2 cellular contexts compared by ENCODE assay signal in the genomic region with DNA sequence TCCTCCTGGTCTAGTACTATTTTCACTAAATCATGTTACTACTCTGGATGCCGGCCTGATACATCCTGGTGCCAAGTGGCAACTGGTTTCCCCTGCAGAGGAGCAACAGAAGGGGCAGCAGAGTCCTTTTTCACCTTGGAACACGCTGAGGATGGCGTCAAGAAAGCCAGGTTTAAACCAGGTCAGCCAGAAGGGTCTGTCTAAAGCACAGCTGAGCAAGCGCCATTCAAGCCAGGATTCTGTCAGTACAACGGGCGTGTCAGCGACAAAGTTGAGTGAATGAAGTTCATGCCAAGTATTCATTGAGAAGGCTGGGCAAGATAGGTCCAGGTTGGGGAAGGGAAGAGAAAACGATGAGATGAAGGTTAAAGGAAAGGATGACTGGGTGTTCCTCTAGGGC.
TF ChIP-seq lines count a peak whose summit lies in the region.

No MANE protein-coding gene starts in this region.

TF ChIP-seq in SK-N-SH, 30 proteins besides CTCF, POLR2A, EP300 and RAD21 (continued from another document):
- TF ChIP-seq NFIC (IDR thresholded peaks at IDR 0.05; ENCODE audit: borderline replicate concordance) (no peak), REST (IDR thresholded peaks at IDR 0.05; ENCODE audit: low read depth, low read length) (no peak), RFX5 (IDR thresholded peaks at IDR 0.05; ENCODE audit: low read length) (no peak), ELF1 (IDR thresholded peaks at IDR 0.05) (no peak)
- TF ChIP-seq, protein P1, sequence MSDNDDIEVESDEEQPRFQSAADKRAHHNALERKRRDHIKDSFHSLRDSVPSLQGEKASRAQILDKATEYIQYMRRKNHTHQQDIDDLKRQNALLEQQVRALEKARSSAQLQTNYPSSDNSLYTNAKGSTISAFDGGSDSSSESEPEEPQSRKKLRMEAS (IDR thresholded peaks at IDR 0.05; ENCODE audit: low read depth) = no peak
TF ChIP-seq in SK-N-SH: peak in this region for 0.

TF ChIP-seq in SK-N-SH treated with all-trans-retinoic acid at 6 μM for 48 hours, 23 proteins besides CTCF, POLR2A, EP300 and RAD21 (continued from another document):
- TF ChIP-seq PATZ1 (CRISPR knock-in tag; IDR thresholded peaks at IDR 0.05; ENCODE audit: borderline replicate concordance) = no peak
- TF ChIP-seq ZNF565 (CRISPR knock-in tag; conservative IDR thresholded peaks at IDR 0.05; ENCODE audit: low read depth) = no peak
- TF ChIP-seq ZNF70 (CRISPR knock-in tag; IDR thresholded peaks at IDR 0.05) = no peak
- TF ChIP-seq, protein P2, sequence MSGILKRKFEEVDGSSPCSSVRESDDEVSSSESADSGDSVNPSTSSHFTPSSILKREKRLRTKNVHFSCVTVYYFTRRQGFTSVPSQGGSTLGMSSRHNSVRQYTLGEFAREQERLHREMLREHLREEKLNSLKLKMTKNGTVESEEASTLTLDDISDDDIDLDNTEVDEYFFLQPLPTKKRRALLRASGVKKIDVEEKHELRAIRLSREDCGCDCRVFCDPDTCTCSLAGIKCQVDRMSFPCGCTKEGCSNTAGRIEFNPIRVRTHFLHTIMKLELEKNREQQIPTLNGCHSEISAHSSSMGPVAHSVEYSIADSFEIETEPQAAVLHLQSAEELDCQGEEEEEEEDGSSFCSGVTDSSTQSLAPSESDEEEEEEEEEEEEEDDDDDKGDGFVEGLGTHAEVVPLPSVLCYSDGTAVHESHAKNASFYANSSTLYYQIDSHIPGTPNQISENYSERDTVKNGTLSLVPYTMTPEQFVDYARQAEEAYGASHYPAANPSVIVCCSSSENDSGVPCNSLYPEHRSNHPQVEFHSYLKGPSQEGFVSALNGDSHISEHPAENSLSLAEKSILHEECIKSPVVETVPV (CRISPR knock-in tag; IDR thresholded peaks at IDR 0.05) = no peak
- TF ChIP-seq ZNF8 (CRISPR knock-in tag; IDR thresholded peaks at IDR 0.05) = no peak
